In genomic region chr20:35017099-35017835, GRCh38 we compare ENCODE assay signal across 25 cellular contexts.
DNase-seq lines count a peak whose midpoint lies in the region; ATAC-seq and TF ChIP-seq lines count a peak whose summit lies in the region.
"Had no signal": no experiment of that assay in that cellular context is flagged by ENCODE, and none has a peak within 500 bp of the region (broad histone marks: within the 10 kb centered on the region; RNA-seq: fewer than 3 reads in every experiment).

No MANE protein-coding gene starts in this region.

- no peaks in the 10 kb centered on the region for H3K9me2 ChIP-seq in PC-3 (replicated peaks; ENCODE audit: low read length)

- CTCF ChIA-PET in CD8-positive, alpha-beta T cell (lab: Charles Lee) = no interaction called here
- CTCF ChIA-PET in PC-3 (lab: Charles Lee) = no interaction called here

- H3K4me3 ChIP-seq in ACC112 (ENCODE audit: low read depth, low read length) = no peak overlapping the region
- H3K4me3 ChIP-seq in psoas muscle = no peak overlapping the region
- H3K4me3 ChIP-seq in CD8-positive, alpha-beta T cell (ENCODE audit: low read depth, low read length) = no peak overlapping the region
- no peak overlapping the region for H3K4me3 ChIP-seq in PC-3 (ENCODE audit: low read length)
- H3K4me3 ChIP-seq: BLaER1, MG63, spleen, tibial artery had no signal

- POLR2A ChIA-PET in CD8-positive, alpha-beta T cell (lab: Charles Lee) = interaction anchor here (0.8 kb wide), 1 partner anchor 79 kb away, joined by 3 read pairs; no protein-coding TSS in a partner anchor
- POLR2A ChIA-PET in PC-3 (lab: Charles Lee; ENCODE audit: unreplicated experiment) = interaction anchor here (0.6 kb wide), 1 partner anchor 691 kb away, joined by 3 read pairs; no protein-coding TSS in a partner anchor

- H3K9me3 ChIP-seq in psoas muscle = no peaks in the 10 kb centered on the region
- no peaks in the 10 kb centered on the region for H3K9me3 ChIP-seq in CD8-positive, alpha-beta T cell (ENCODE audit: low read length)
- H3K9me3 ChIP-seq in PC-3 (ENCODE audit: low read length) = no peaks in the 10 kb centered on the region
- H3K9me3 ChIP-seq: BLaER1, MG63, spleen, tibial artery had no signal

- no TSS peak for BruUV-seq in PC-3 (replicated peaks; lab: Mats Ljungman, UMichigan)

- H3K27ac Mint-ChIP-seq in HFFc6 (peak overlapping the region; percentile 64), chondrocyte (ENCODE audit: unreplicated experiment) (peak overlapping the region; percentile 55)
- no peak overlapping the region for H3K27ac Mint-ChIP-seq in CD8-positive, alpha-beta T cell
- H3K27ac Mint-ChIP-seq: activated CD4-positive, alpha-beta T cell treated with anti-CD3 and anti-CD28 coated beads for 36 hours; activated CD8-positive, alpha-beta T cell treated with anti-CD3 and anti-CD28 coated beads, Interleukin-2, amount 10 ng/mL, durations not matched to agents 7 days and 5 days; stimulated activated naive CD8-positive, alpha-beta T cell treated with anti-CD3 and anti-CD28 coated beads, Interleukin-15, Interleukin-2, amounts not matched to agents 100 ng/mL and 50 ng/mL, for 24 hours had no signal

- H3K36me3 Mint-ChIP-seq in HFFc6 (ENCODE audit: low read depth) = peaks cover 32% of the 10 kb centered on the region
- H3K36me3 Mint-ChIP-seq in chondrocyte (ENCODE audit: low read depth) = peaks cover 47% of the 10 kb centered on the region
- H3K36me3 Mint-ChIP-seq in CD8-positive, alpha-beta T cell = peaks cover 93% of the 10 kb centered on the region

- 82 to 92% (median 84%) methylated on average over 8 of the region's 8 CpGs for WGBS in psoas muscle, 3 donors

- peaks cover 16% of the 10 kb centered on the region; the same call in 1 of the 2 replicates for H3K36me3 ChIP-seq in ACC112 (ENCODE audit: insufficient read depth, low read length)
- peaks cover 7 to 67% of the 10 kb centered on the region in 2 donors for H3K36me3 ChIP-seq in psoas muscle (ENCODE audit: insufficient read depth in 1 of 2, low read depth in 1 of 2)
- peaks cover 62% of the 10 kb centered on the region for H3K36me3 ChIP-seq in CD8-positive, alpha-beta T cell (ENCODE audit: insufficient read depth, low read length)
- peaks cover 16% of the 10 kb centered on the region for H3K36me3 ChIP-seq in PC-3 (ENCODE audit: low read depth, low read length)

- no peaks in the 10 kb centered on the region for H3K27me3 ChIP-seq in ACC112 (ENCODE audit: insufficient read depth, low read length)
- no peaks in the 10 kb centered on the region for H3K27me3 ChIP-seq in psoas muscle (ENCODE audit: insufficient read depth in 3 of 3, low read length in 2 of 3)
- H3K27me3 ChIP-seq in CD8-positive, alpha-beta T cell (ENCODE audit: insufficient read depth, low read length) = no peaks in the 10 kb centered on the region
- no peaks in the 10 kb centered on the region for H3K27me3 ChIP-seq in PC-3 (ENCODE audit: low read length)
- H3K27me3 ChIP-seq: BLaER1, MG63, spleen, tibial artery had no signal

- H3K27me3 Mint-ChIP-seq in HFFc6 (ENCODE audit: insufficient read depth) = peaks cover 4% of the 10 kb centered on the region; the same call in 1 of the 2 replicates
- H3K27me3 Mint-ChIP-seq in chondrocyte (ENCODE audit: low read depth) = no peaks in the 10 kb centered on the region
- no peaks in the 10 kb centered on the region for H3K27me3 Mint-ChIP-seq in CD8-positive, alpha-beta T cell (ENCODE audit: low read depth)
- H3K27me3 Mint-ChIP-seq: activated CD4-positive, alpha-beta T cell treated with anti-CD3 and anti-CD28 coated beads for 36 hours; stimulated activated naive CD8-positive, alpha-beta T cell treated with anti-CD3 and anti-CD28 coated beads, Interleukin-15, Interleukin-2, amounts not matched to agents 100 ng/mL and 50 ng/mL, for 24 hours had no signal

- H3F3A ChIP-seq in PC-3 (ENCODE audit: low read length, unreplicated experiment) = no peaks in the 10 kb centered on the region

- H3K4me2 ChIP-seq in PC-3 (ENCODE audit: low read length) = no peak overlapping the region
- H3K4me2 ChIP-seq: BLaER1, KMS-11 had no signal

- no peak for DNase-seq in HFFc6
- no peak for DNase-seq in chondrocyte (ENCODE audit: low spot score)
- DNase-seq in psoas muscle = no peak
- no peak for DNase-seq in CD8-positive, alpha-beta T cell
- DNase-seq in PC-3 = no peak
- no peak for DNase-seq in COLO829 (ENCODE audit: low spot score)
- DNase-seq: ACHN; activated CD4-positive, alpha-beta T cell treated with anti-CD3 and anti-CD28 coated beads for 36 hours; activated CD8-positive, alpha-beta T cell treated with anti-CD3 and anti-CD28 coated beads, Interleukin-2, amount 10 ng/mL, durations not matched to agents 7 days and 5 days; activated gamma-delta T cell; activated T-cell treated with anti-CD3 and anti-CD28 coated beads for 4 hours; effector CD4-positive, alpha-beta T cell; NCI-H1105 treated with DMSO at 0.1 percent for 48 hours; NCI-H1930; NCI-H510A treated with DMSO at 0.1 percent for 48 hours; spleen; stimulated activated CD4-positive, alpha-beta T cell treated with anti-CD3 and anti-CD28 coated beads, Interleukin-2, amount 100 ng/mL, for 24 hours; SW 1271; tibial artery had no signal

- H3K4me1 ChIP-seq in ACC112 (ENCODE audit: control insufficient read depth, insufficient read depth, low read length, unreplicated experiment) (peaks cover 22% of the 10 kb centered on the region), psoas muscle (peaks cover 77% of the 10 kb centered on the region), PC-3 (ENCODE audit: insufficient read depth, low read length) (no peaks in the 10 kb centered on the region)
- no peaks in the 10 kb centered on the region for H3K4me1 ChIP-seq in CD8-positive, alpha-beta T cell (ENCODE audit: insufficient read depth, low read length)
- H3K4me1 ChIP-seq: BLaER1, tibial artery had no signal

- H3K9ac ChIP-seq in PC-3 (ENCODE audit: low read length) = no peak overlapping the region
- H3K9ac ChIP-seq: BLaER1, KMS-11 had no signal

- peaks cover 49% of the 10 kb centered on the region for H3K4me1 Mint-ChIP-seq in HFFc6 (ENCODE audit: low read depth)
- H3K4me1 Mint-ChIP-seq in chondrocyte (ENCODE audit: low read depth) = peaks cover 14% of the 10 kb centered on the region
- no peaks in the 10 kb centered on the region for H3K4me1 Mint-ChIP-seq in CD8-positive, alpha-beta T cell (ENCODE audit: low read depth)
- H3K4me1 Mint-ChIP-seq: activated CD4-positive, alpha-beta T cell treated with anti-CD3 and anti-CD28 coated beads for 36 hours had no signal

- ATAC-seq in psoas muscle (no peak), HG02973 (IDR thresholded peaks at IDR 0.05; ENCODE audit: unreplicated experiment) (no peak), PC-3 (no peak)
- ATAC-seq in CD8-positive, alpha-beta T cell = no peak
- ATAC-seq: activated CD4-positive, alpha-beta T cell treated with anti-CD3 and anti-CD28 coated beads for 36 hours; activated CD8-positive, alpha-beta T cell treated with anti-CD3 and anti-CD28 coated beads, Interleukin-2, amount 10 ng/mL, durations not matched to agents 7 days and 5 days had no signal

- TF ChIP-seq CTCF in HFFc6 (IDR thresholded peaks at IDR 0.05) (no peak), chondrocyte (IDR thresholded peaks at IDR 0.05) (no peak), psoas muscle (IDR thresholded peaks at IDR 0.05) (no peak), PC-3 (conservative IDR thresholded peaks at IDR 0.05; ENCODE audit: low read depth, low read length) (no peak)
- TF ChIP-seq CTCF in CD8-positive, alpha-beta T cell (IDR thresholded peaks at IDR 0.05) = no peak

- H3K4me3 Mint-ChIP-seq in HFFc6 (no peak overlapping the region), chondrocyte (ENCODE audit: unreplicated experiment) (no peak overlapping the region)
- no peak overlapping the region for H3K4me3 Mint-ChIP-seq in CD8-positive, alpha-beta T cell
- H3K4me3 Mint-ChIP-seq: activated CD4-positive, alpha-beta T cell treated with anti-CD3 and anti-CD28 coated beads for 36 hours; activated CD8-positive, alpha-beta T cell treated with anti-CD3 and anti-CD28 coated beads, Interleukin-2, amount 10 ng/mL, durations not matched to agents 7 days and 5 days; stimulated activated naive CD8-positive, alpha-beta T cell treated with anti-CD3 and anti-CD28 coated beads, Interleukin-15, Interleukin-2, amounts not matched to agents 100 ng/mL and 50 ng/mL, for 24 hours had no signal

- H3K79me2 ChIP-seq in ACC112 (ENCODE audit: control insufficient read depth, insufficient read depth, low read length, unreplicated experiment) (peaks cover 3% of the 10 kb centered on the region), PC-3 (ENCODE audit: low read length) (no peaks in the 10 kb centered on the region)

- intact Hi-C loops in psoas muscle (cut with DNase I) (loop anchor here in 1 of 2 donors (5.0 kb wide), 1 partner anchor 145 kb away; the partner anchor contains the start of gene GGT7), PC-3 (cut with micrococcal nuclease) (no loop called here)
- intact Hi-C loops in CD8-positive, alpha-beta T cell (cut with DNase I, micrococcal nuclease) = no loop called here

- H3K27ac ChIP-seq in ACC112 (ENCODE audit: low read depth, low read length) = peak overlapping the region; percentile 33; the same call in 1 of the 2 replicates
- H3K27ac ChIP-seq in psoas muscle = peak overlapping the region; percentile 85
- H3K27ac ChIP-seq in CD8-positive, alpha-beta T cell (ENCODE audit: low read depth, low read length) = no peak overlapping the region
- H3K27ac ChIP-seq in PC-3 (ENCODE audit: low read length) = no peak overlapping the region
- H3K27ac ChIP-seq: BLaER1, KMS-11, tibial artery had no signal

- H2AFZ ChIP-seq in ACC112 (ENCODE audit: low read length, unreplicated experiment) = no peak overlapping the region
- no peak overlapping the region for H2AFZ ChIP-seq in PC-3 (ENCODE audit: low read length)

- H4K20me1 ChIP-seq in PC-3 (ENCODE audit: low read length) = no peaks in the 10 kb centered on the region

- H3K9me3 Mint-ChIP-seq in HFFc6 (no peaks in the 10 kb centered on the region), chondrocyte (ENCODE audit: low read depth) (no peaks in the 10 kb centered on the region)
- no peaks in the 10 kb centered on the region for H3K9me3 Mint-ChIP-seq in CD8-positive, alpha-beta T cell
- H3K9me3 Mint-ChIP-seq: stimulated activated naive CD8-positive, alpha-beta T cell treated with anti-CD3 and anti-CD28 coated beads, Interleukin-15, Interleukin-2, amounts not matched to agents 100 ng/mL and 50 ng/mL, for 24 hours had no signal

Comparison
In these comparisons a context has a peak if more than half of its experiments do, and no peak if none do; other contexts are left out.
1. H3K27ac ChIP-seq: peak in ACC112 (single experiment) and psoas muscle (single experiment); none in CD8-positive, alpha-beta T cell (single experiment) and PC-3 (single experiment).